16 cellular contexts compared by ENCODE assay signal in genomic region chr12:67275380-67275913, GRCh38. TPM values are rescaled to one million over a fixed set of nuclear protein-coding genes. Genes with fewer than 3 reads are reported as not detected.
DNase-seq lines count a peak whose midpoint lies in the region; ATAC-seq and TF ChIP-seq lines count a peak whose summit lies in the region.
"Had no signal": no experiment of that assay in that cellular context is flagged by ENCODE, and none has a peak within 500 bp of the region (broad histone marks: within the 10 kb centered on the region; RNA-seq: fewer than 3 reads in every experiment).

No MANE protein-coding gene starts in this region.

- H3K27me3 ChIP-seq in PC-9 (ENCODE audit: insufficient read depth, low read depth) (no peaks in the 10 kb centered on the region), fibroblast of lung (ENCODE audit: control insufficient read depth, insufficient read depth, low read length) (no peaks in the 10 kb centered on the region), MG63 (no peaks in the 10 kb centered on the region)

- H3K36me3 ChIP-seq in PC-9 (ENCODE audit: low read depth) (peaks cover 15% of the 10 kb centered on the region), fibroblast of lung (ENCODE audit: control insufficient read depth, insufficient read depth, low read length) (no peaks in the 10 kb centered on the region), MG63 (peaks cover 35% of the 10 kb centered on the region)

- POLR2A ChIA-PET in PC-9 (lab: Charles Lee; ENCODE audit: unreplicated experiment), result interaction anchor here (0.7 kb wide), 2 partner anchors 25 to 542 kb away, joined by 4 to 15 read pairs; no protein-coding TSS in a partner anchor

- peak overlapping the region; percentile 29 for H3K27ac Mint-ChIP-seq in activated naive CD4-positive, alpha-beta T cell treated with anti-CD3 and anti-CD28 coated beads, Interleukin-2, amount 10 ng/mL, durations not matched to agents 7 days and 5 days
- H3K27ac Mint-ChIP-seq: memory B cell had no signal

- intact Hi-C loops in PC-9 (cut with micrococcal nuclease; ENCODE audit: unreplicated experiment), result no loop called here

- H3K9me3 ChIP-seq in PC-9 (ENCODE audit: insufficient read depth, low read depth) (no peaks in the 10 kb centered on the region), fibroblast of lung (ENCODE audit: control insufficient read depth, insufficient read depth, low read depth, low read length) (no peaks in the 10 kb centered on the region), MG63 (no peaks in the 10 kb centered on the region)

- peaks cover 22% of the 10 kb centered on the region; the same call in 1 of the 2 replicates for H3F3A ChIP-seq in PC-9 (ENCODE audit: insufficient read depth, low read depth)

- no TSS peak for BruUV-seq in PC-9 (replicated peaks; lab: Mats Ljungman, UMichigan)

- H3K4me1 ChIP-seq in PC-9 (replicated peaks; ENCODE audit: insufficient read depth) (peaks cover 47% of the 10 kb centered on the region), fibroblast of lung (ENCODE audit: control insufficient read depth, extremely low read depth, insufficient read depth, low read length) (peaks cover 6% of the 10 kb centered on the region)

- CTCF ChIA-PET in activated naive CD4-positive, alpha-beta T cell treated with anti-CD3 and anti-CD28 coated beads, Interleukin-2, amount 10 ng/mL, durations not matched to agents 7 days and 5 days (lab: Charles Lee), result no interaction called here
- CTCF ChIA-PET in PC-9 (lab: Charles Lee), result interaction anchor here (0.7 kb wide), 1 partner anchor 327 kb away, joined by 3 read pairs; no protein-coding TSS in a partner anchor

- H3K4me3 ChIP-seq in PC-9, result 0 out of 2 replicates have a peak overlapping the region, but pooled peaks have one; percentile 6
- no peak overlapping the region for H3K4me3 ChIP-seq in fibroblast of lung (replicated peaks in 1 of 4; ENCODE audit: control extremely low read depth in 1 of 4, insufficient read depth in 1 of 4, low read depth in 3 of 4, low read length in 4 of 4)
- H3K4me3 ChIP-seq in MG63, result no peak overlapping the region

- H3K27ac ChIP-seq in PC-9, result peak overlapping the region; percentile 59
- no peak overlapping the region for H3K27ac ChIP-seq in fibroblast of lung (ENCODE audit: insufficient read depth, low read length)

- H3K4me3 Mint-ChIP-seq in activated naive CD4-positive, alpha-beta T cell treated with anti-CD3 and anti-CD28 coated beads, Interleukin-2, amount 10 ng/mL, durations not matched to agents 7 days and 5 days, result no peak overlapping the region
- H3K4me3 Mint-ChIP-seq: memory B cell had no signal

- no peaks in the 10 kb centered on the region for H3K27me3 Mint-ChIP-seq in activated naive CD4-positive, alpha-beta T cell treated with anti-CD3 and anti-CD28 coated beads, Interleukin-2, amount 10 ng/mL, durations not matched to agents 7 days and 5 days
- H3K27me3 Mint-ChIP-seq: brain, memory B cell had no signal

- H3K79me2 ChIP-seq in PC-9 (ENCODE audit: low read depth) (peaks cover 100% of the 10 kb centered on the region), fibroblast of lung (ENCODE audit: control insufficient read depth, insufficient read depth, low read length) (peaks cover 98% of the 10 kb centered on the region)

- H4K20me1 ChIP-seq in PC-9 (ENCODE audit: insufficient read depth) (peaks cover 68% of the 10 kb centered on the region), fibroblast of lung (ENCODE audit: control insufficient read depth, extremely low read depth, insufficient read depth, low read length) (peaks cover 2% of the 10 kb centered on the region)

- no peak for ATAC-seq in GM18867 (IDR thresholded peaks at IDR 0.05; ENCODE audit: unreplicated experiment)

- TF ChIP-seq CTCF in PC-9 (conservative IDR thresholded peaks at IDR 0.05), result no peak
- TF ChIP-seq CTCF in fibroblast of lung (conservative IDR thresholded peaks at IDR 0.05 in 1 of 2, IDR thresholded peaks at IDR 0.05 in 1 of 2; ENCODE audit: low read depth in 1 of 2, low read length in 2 of 2), result no peak

- peaks cover 30% of the 10 kb centered on the region for H3K36me3 Mint-ChIP-seq in activated naive CD4-positive, alpha-beta T cell treated with anti-CD3 and anti-CD28 coated beads, Interleukin-2, amount 10 ng/mL, durations not matched to agents 7 days and 5 days

- no peak for DNase-seq in activated naive CD4-positive, alpha-beta T cell treated with anti-CD3 and anti-CD28 coated beads, Interleukin-2, amount 10 ng/mL, durations not matched to agents 7 days and 5 days
- no peak for DNase-seq in activated naive CD4-positive, alpha-beta T cell treated with anti-CD3 and anti-CD28 coated beads, Interleukin-2, amount 50 U/mL, for 16 hours
- peak; percentile 12 to 84 for DNase-seq in PC-9
- DNase-seq in fibroblast of lung (ENCODE audit: low read depth in 2 of 2), result peak in 1 of 2 donors; percentile 43
- DNase-seq in renal cortical epithelial cell (ENCODE audit: low read depth), result peak; percentile 47
- DNase-seq in MG63, result no peak
- DNase-seq in NCI-H748 (lab: John Stamatoyannopoulos, UW; ENCODE audit: unreplicated experiment), result no peak
- DNase-seq: activated CD4-positive, alpha-beta T cell treated with anti-CD3 and anti-CD28 coated beads, Interleukin-2, amount 50 U/mL, for 48 hours; activated effector memory CD4-positive, alpha-beta T cell treated with anti-CD3 and anti-CD28 coated beads, Interleukin-2, amount 50 U/mL, for 16 hours; DMS153; NCI-H1694; NCI-H510A; occipital lobe had no signal

- H3K4me1 Mint-ChIP-seq in activated naive CD4-positive, alpha-beta T cell treated with anti-CD3 and anti-CD28 coated beads, Interleukin-2, amount 10 ng/mL, durations not matched to agents 7 days and 5 days, result peaks cover 64% of the 10 kb centered on the region

- peak overlapping the region; percentile 52 for H3K4me2 ChIP-seq in PC-9
- H3K4me2 ChIP-seq in fibroblast of lung (ENCODE audit: extremely low read depth, insufficient read depth, low read length), result peak overlapping the region; percentile 33

- H3K9me3 Mint-ChIP-seq in activated naive CD4-positive, alpha-beta T cell treated with anti-CD3 and anti-CD28 coated beads, Interleukin-2, amount 10 ng/mL, durations not matched to agents 7 days and 5 days, result no peaks in the 10 kb centered on the region
- H3K9me3 Mint-ChIP-seq: brain, memory B cell had no signal

- H3K9ac ChIP-seq in fibroblast of lung (ENCODE audit: insufficient read depth, low read length), result no peak overlapping the region

- H2AFZ ChIP-seq in PC-9 (no peak overlapping the region), fibroblast of lung (ENCODE audit: low read length) (no peak overlapping the region)

- H3K9me2 ChIP-seq in PC-9 (ENCODE audit: insufficient read depth), result no peaks in the 10 kb centered on the region

RNA-seq across cellular contexts. Expression of gene CAND1, which starts 6.3 kb away (rescaled TPM):
- total RNA-seq in PC-9 (2021), result 163 and 169 TPM in 2 replicates
- 101 and 103 TPM in 2 replicates for total RNA-seq in fibroblast of lung
- polyA plus RNA-seq in fibroblast of lung, result 71.0 and 133 TPM in 2 replicates
- polyA plus RNA-seq in fibroblast of lung (2012), result 68.0 and 106 TPM in 2 replicates
- 13.5 and 14.1 TPM in 2 replicates for polyA minus RNA-seq in fibroblast of lung (ENCODE audit: low replicate concordance)
- 113 and 180 TPM in 2 replicates for total RNA-seq in renal cortical epithelial cell
- 53.1 and 59.3 TPM in 2 replicates for total RNA-seq in MG63 (2014; rRNA removed; shearing (Covaris generic); ENCODE audit: low replicate concordance)

Comparison
In these comparisons a context has a peak if more than half of its experiments do, and no peak if none do; other contexts are left out.
1. DNase-seq: peak in PC-9 (2 of 2) and renal cortical epithelial cell (single experiment); none in activated naive CD4-positive, alpha-beta T cell treated with anti-CD3 and anti-CD28 coated beads, Interleukin-2, amount 10 ng/mL, durations not matched to agents 7 days and 5 days (single experiment), activated naive CD4-positive, alpha-beta T cell treated with anti-CD3 and anti-CD28 coated beads, Interleukin-2, amount 50 U/mL, for 16 hours (single experiment), MG63 (single experiment) and NCI-H748 (single experiment).